Comparison of ENCODE assay signal across 1 cellular context in the genomic region with DNA sequence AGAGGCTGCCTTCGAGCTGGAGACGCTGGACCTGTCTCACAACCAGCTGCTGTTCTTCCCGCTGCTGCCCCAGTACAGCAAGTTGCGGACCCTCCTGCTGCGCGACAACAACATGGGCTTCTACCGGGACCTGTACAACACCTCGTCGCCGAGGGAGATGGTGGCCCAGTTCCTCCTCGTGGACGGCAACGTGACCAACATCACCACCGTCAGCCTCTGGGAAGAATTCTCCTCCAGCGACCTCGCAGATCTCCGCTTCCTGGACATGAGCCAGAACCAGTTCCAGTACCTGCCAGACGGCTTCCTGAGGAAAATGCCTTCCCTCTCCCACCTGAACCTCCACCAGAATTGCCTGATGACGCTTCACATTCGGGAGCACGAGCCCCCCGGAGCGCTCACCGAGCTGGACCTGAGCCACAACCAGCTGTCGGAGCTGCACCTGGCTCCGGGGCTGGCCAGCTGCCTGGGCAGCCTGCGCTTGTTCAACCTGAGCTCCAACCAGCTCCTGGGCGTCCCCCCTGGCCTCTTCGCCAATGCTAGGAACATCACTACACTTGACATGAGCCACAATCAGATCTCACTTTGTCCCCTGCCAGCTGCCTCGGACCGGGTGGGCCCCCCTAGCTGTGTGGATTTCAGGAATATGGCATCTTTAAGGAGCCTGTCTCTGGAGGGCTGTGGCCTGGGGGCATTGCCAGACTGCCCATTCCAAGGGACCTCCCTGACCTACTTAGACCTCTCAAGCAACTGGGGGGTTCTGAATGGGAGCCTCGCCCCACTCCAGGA.
A peak's percentile ranks its signal among the peaks of the same experiment; 100 is the strongest.
TF ChIP-seq lines count a peak whose summit lies in the region.

No MANE protein-coding gene starts in this region.

TF ChIP-seq in Ishikawa, 13 proteins besides CTCF, POLR2A, EP300 and RAD21 (continued from another document):
- TF ChIP-seq, protein P1, sequence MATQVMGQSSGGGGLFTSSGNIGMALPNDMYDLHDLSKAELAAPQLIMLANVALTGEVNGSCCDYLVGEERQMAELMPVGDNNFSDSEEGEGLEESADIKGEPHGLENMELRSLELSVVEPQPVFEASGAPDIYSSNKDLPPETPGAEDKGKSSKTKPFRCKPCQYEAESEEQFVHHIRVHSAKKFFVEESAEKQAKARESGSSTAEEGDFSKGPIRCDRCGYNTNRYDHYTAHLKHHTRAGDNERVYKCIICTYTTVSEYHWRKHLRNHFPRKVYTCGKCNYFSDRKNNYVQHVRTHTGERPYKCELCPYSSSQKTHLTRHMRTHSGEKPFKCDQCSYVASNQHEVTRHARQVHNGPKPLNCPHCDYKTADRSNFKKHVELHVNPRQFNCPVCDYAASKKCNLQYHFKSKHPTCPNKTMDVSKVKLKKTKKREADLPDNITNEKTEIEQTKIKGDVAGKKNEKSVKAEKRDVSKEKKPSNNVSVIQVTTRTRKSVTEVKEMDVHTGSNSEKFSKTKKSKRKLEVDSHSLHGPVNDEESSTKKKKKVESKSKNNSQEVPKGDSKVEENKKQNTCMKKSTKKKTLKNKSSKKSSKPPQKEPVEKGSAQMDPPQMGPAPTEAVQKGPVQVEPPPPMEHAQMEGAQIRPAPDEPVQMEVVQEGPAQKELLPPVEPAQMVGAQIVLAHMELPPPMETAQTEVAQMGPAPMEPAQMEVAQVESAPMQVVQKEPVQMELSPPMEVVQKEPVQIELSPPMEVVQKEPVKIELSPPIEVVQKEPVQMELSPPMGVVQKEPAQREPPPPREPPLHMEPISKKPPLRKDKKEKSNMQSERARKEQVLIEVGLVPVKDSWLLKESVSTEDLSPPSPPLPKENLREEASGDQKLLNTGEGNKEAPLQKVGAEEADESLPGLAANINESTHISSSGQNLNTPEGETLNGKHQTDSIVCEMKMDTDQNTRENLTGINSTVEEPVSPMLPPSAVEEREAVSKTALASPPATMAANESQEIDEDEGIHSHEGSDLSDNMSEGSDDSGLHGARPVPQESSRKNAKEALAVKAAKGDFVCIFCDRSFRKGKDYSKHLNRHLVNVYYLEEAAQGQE (IDR thresholded peaks at IDR 0.05; ENCODE audit: low read depth): no peak
- TF ChIP-seq TCF12 (IDR thresholded peaks at IDR 0.05; ENCODE audit: low read depth) (peak; percentile 83), EGR1 (IDR thresholded peaks at IDR 0.05) (no peak), NFIC (IDR thresholded peaks at IDR 0.05) (peak; percentile 95), TAF1 (IDR thresholded peaks at IDR 0.05; ENCODE audit: low read depth) (0 out of 2 replicates have a peak, but pooled peaks have one; percentile 30)
- TF ChIP-seq, protein P2, sequence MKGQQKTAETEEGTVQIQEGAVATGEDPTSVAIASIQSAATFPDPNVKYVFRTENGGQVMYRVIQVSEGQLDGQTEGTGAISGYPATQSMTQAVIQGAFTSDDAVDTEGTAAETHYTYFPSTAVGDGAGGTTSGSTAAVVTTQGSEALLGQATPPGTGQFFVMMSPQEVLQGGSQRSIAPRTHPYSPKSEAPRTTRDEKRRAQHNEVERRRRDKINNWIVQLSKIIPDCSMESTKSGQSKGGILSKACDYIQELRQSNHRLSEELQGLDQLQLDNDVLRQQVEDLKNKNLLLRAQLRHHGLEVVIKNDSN (IDR thresholded peaks at IDR 0.05): peak; percentile 43; the same call in 1 of the 2 replicates
